In genomic region chr18:44742741-44743311, GRCh38 we compare ENCODE assay signal across 8 cellular contexts.
A peak's percentile ranks its signal among the peaks of the same experiment; 100 is the strongest.
DNase-seq lines count a peak whose midpoint lies in the region; ATAC-seq, FAIRE-seq and TF ChIP-seq lines count a peak whose summit lies in the region.

No MANE protein-coding gene starts in this region.

- no peaks in the 10 kb centered on the region for H3K9me3 ChIP-seq in kidney (ENCODE audit: control insufficient read depth in 1 of 2, low read length in 2 of 2)

- H3K9ac ChIP-seq in kidney (ENCODE audit: low read length in 2 of 2), result peak overlapping the region in 1 of 2 donors; percentile 13

- no peaks in the 10 kb centered on the region for H3K36me3 ChIP-seq in kidney (ENCODE audit: control insufficient read depth in 1 of 2, insufficient read depth in 2 of 2, low read length in 2 of 2)

- peaks cover 17 to 23% of the 10 kb centered on the region in 2 donors for H3K4me1 ChIP-seq in kidney (ENCODE audit: control insufficient read depth in 1 of 2, insufficient read depth in 1 of 2, low read depth in 1 of 2, low read length in 2 of 2)

- peak overlapping the region in 1 of 2 donors; percentile 42 for H3K27ac ChIP-seq in kidney (ENCODE audit: low read depth in 2 of 2, low read length in 2 of 2)

- TF ChIP-seq CTCF in fibroblast of mammary gland (conservative IDR thresholded peaks at IDR 0.05; ENCODE audit: control insufficient read depth, insufficient read depth, low read depth, low read length), result no peak
- TF ChIP-seq CTCF in kidney (IDR thresholded peaks at IDR 0.05; ENCODE audit: borderline replicate concordance, extremely low read depth, insufficient read depth), result no peak

- FAIRE-seq in kidney (lab: Jason Lieb, UNC), result no peak

- DNase-seq in DMS79 (lab: John Stamatoyannopoulos, UW) (peak; percentile 65), NCI-H69 (lab: John Stamatoyannopoulos, UW) (peak; percentile 100), fibroblast of mammary gland (ENCODE audit: low read depth) (peak; percentile 80), putamen (ENCODE audit: low spot score) (peak; percentile 22), kidney (no peak), GM19238 (ENCODE audit: insufficient read length, low spot score) (no peak)

- intact Hi-C loops in kidney (cut with DNase I), result no loop called here

- H3K4me3 ChIP-seq in fibroblast of mammary gland (ENCODE audit: control insufficient read depth, low read depth, low read length), result no peak overlapping the region
- no peak overlapping the region for H3K4me3 ChIP-seq in kidney (ENCODE audit: low read length in 2 of 2)

- ATAC-seq in GM18909 (IDR thresholded peaks at IDR 0.05; ENCODE audit: poor library complexity, unreplicated experiment), result no peak
- no peak for ATAC-seq in HG03039 (IDR thresholded peaks at IDR 0.05; ENCODE audit: unreplicated experiment)

Comparison
In these comparisons a context has a peak if more than half of its experiments do, and no peak if none do; other contexts are left out.
1. DNase-seq: peak in DMS79 (single experiment), NCI-H69 (single experiment), fibroblast of mammary gland (single experiment) and putamen (single experiment); none in kidney (single experiment) and GM19238 (single experiment).